Comparison of ENCODE assay signal across 21 cellular contexts in the genomic region with DNA sequence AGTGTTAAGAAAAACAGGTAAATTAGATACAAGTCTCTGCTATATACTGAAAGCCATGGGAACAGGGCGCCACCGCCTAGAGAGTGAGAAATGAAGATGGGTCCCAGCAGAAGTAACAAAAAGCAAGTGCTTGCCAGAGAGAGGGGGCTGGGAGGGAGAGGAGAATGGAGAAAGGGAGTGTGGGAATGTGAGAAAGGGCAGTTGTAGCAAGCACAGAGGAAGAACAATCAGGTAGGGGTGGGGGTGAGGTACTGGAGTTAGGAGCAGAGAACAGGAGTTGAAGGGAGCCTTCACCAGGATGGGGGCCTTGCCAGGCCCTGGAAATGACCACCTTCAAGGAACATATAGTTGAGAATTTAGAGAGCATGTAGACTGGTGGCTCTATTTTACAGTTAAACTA.
A peak's percentile ranks its signal among the peaks of the same experiment; 100 is the strongest.
DNase-seq lines count a peak whose midpoint lies in the region; ATAC-seq and TF ChIP-seq lines count a peak whose summit lies in the region.
"Had no signal": no experiment of that assay in that cellular context is flagged by ENCODE, and none has a peak within 500 bp of the region (broad histone marks: within the 10 kb centered on the region; RNA-seq: fewer than 3 reads in every experiment).

No MANE protein-coding gene starts in this region.

- DNase-seq in activated CD4-positive, alpha-beta T cell treated with anti-CD3 and anti-CD28 coated beads for 36 hours, result no peak
- no peak for DNase-seq in activated CD4-positive, alpha-beta T cell treated with anti-CD3 and anti-CD28 coated beads for 48 hours
- no peak for DNase-seq in CD4-positive, CD25-positive, alpha-beta regulatory T cell
- DNase-seq in WTC11 (ENCODE audit: low spot score), result no peak
- DNase-seq in iPS-NIHi11 (ENCODE audit: low spot score), result peak; percentile 31
- no peak for DNase-seq in activated effector memory CD4-positive, alpha-beta T cell treated with Interleukin-2 at 50 U/mL for 16 hours
- DNase-seq: activated CD4-positive, CD25-positive, alpha-beta regulatory T cell treated with anti-CD3 and anti-CD28 coated beads, Interleukin-2, amount 50 U/mL, for 72 hours; AML-193; brain microvascular endothelial cell; COR-L47; GM23248; NCI-H1105 treated with DMSO at 0.1 percent for 48 hours; NCI-H2081; NCI-H446; OCI-M1; posterior cingulate gyrus; stimulated activated CD8-positive, alpha-beta memory T cell treated with anti-CD3 and anti-CD28 coated beads, Interleukin-4, amount 100 ng/mL, for 48 hours; substantia nigra had no signal

- H3K4me3 Mint-ChIP-seq in activated CD4-positive, alpha-beta T cell treated with anti-CD3 and anti-CD28 coated beads for 36 hours, result no peak overlapping the region
- peak overlapping the region; percentile 6 to 81 (median 56) for H3K4me3 Mint-ChIP-seq in CD4-positive, CD25-positive, alpha-beta regulatory T cell
- H3K4me3 Mint-ChIP-seq in WTC11, result no peak overlapping the region

- no peak overlapping the region for H3K4me3 ChIP-seq in CD4-positive, CD25-positive, alpha-beta regulatory T cell (ENCODE audit: low read depth, low read length)
- H3K4me3 ChIP-seq: GM23248 had no signal

- no peaks in the 10 kb centered on the region for H3K27me3 ChIP-seq in CD4-positive, CD25-positive, alpha-beta regulatory T cell (ENCODE audit: control insufficient read depth, insufficient read depth, low read length)
- H3K27me3 ChIP-seq: brain microvascular endothelial cell had no signal

- CTCF ChIA-PET in activated CD4-positive, alpha-beta T cell treated with anti-CD3 and anti-CD28 coated beads for 36 hours (lab: Charles Lee), result no interaction called here
- CTCF ChIA-PET in WTC11 (lab: Charles Lee), result no interaction called here

- POLR2A ChIA-PET in activated CD4-positive, alpha-beta T cell treated with anti-CD3 and anti-CD28 coated beads for 36 hours (lab: Charles Lee), result no interaction called here
- POLR2A ChIA-PET in WTC11 (lab: Charles Lee), result no interaction called here

- peak overlapping the region; percentile 7 for H3K27ac Mint-ChIP-seq in activated CD4-positive, alpha-beta T cell treated with anti-CD3 and anti-CD28 coated beads for 36 hours
- H3K27ac Mint-ChIP-seq in CD4-positive, CD25-positive, alpha-beta regulatory T cell, result peak overlapping the region; percentile 56 to 95 (median 74)
- H3K27ac Mint-ChIP-seq in WTC11, result peak overlapping the region; percentile 26

- peaks cover 37% of the 10 kb centered on the region for H3K36me3 Mint-ChIP-seq in activated CD4-positive, alpha-beta T cell treated with anti-CD3 and anti-CD28 coated beads for 36 hours (ENCODE audit: low read depth)
- peaks cover 39% of the 10 kb centered on the region for H3K36me3 Mint-ChIP-seq in CD4-positive, CD25-positive, alpha-beta regulatory T cell
- peaks cover 26% of the 10 kb centered on the region for H3K36me3 Mint-ChIP-seq in WTC11

- H3K27ac ChIP-seq in CD4-positive, CD25-positive, alpha-beta regulatory T cell (ENCODE audit: insufficient read depth, low read length, poor library complexity, severe bottlenecking), result peak overlapping the region; percentile 66
- H3K27ac ChIP-seq: brain microvascular endothelial cell, GM23248 had no signal

- H3K36me3 ChIP-seq in CD4-positive, CD25-positive, alpha-beta regulatory T cell (ENCODE audit: control insufficient read depth, insufficient read depth, low read length), result peaks cover 7% of the 10 kb centered on the region
- H3K36me3 ChIP-seq: brain microvascular endothelial cell had no signal

- ATAC-seq in activated CD4-positive, alpha-beta T cell treated with anti-CD3 and anti-CD28 coated beads for 36 hours, result no peak
- no peak for ATAC-seq in CD4-positive, CD25-positive, alpha-beta regulatory T cell (ENCODE audit: low read depth in 2 of 2)
- ATAC-seq in WTC11 (peak; percentile 58; the same call in 1 of the 2 replicates), HG03025 (IDR thresholded peaks at IDR 0.05; ENCODE audit: low FRiP score, unreplicated experiment) (no peak), HG02642 (IDR thresholded peaks at IDR 0.05; ENCODE audit: poor library complexity, unreplicated experiment) (no peak)
- ATAC-seq: left lobe of liver had no signal

- H3K4me1 ChIP-seq in CD4-positive, CD25-positive, alpha-beta regulatory T cell (ENCODE audit: control insufficient read depth, insufficient read depth, low read length, poor library complexity, severe bottlenecking), result peaks cover 42% of the 10 kb centered on the region

- peaks cover 60% of the 10 kb centered on the region for H3K4me1 Mint-ChIP-seq in activated CD4-positive, alpha-beta T cell treated with anti-CD3 and anti-CD28 coated beads for 36 hours
- H3K4me1 Mint-ChIP-seq in CD4-positive, CD25-positive, alpha-beta regulatory T cell, result peaks cover 46 to 87% (median 57%) of the 10 kb centered on the region in 4 donors
- peaks cover 20% of the 10 kb centered on the region for H3K4me1 Mint-ChIP-seq in WTC11

- H3K27me3 Mint-ChIP-seq in activated CD4-positive, alpha-beta T cell treated with anti-CD3 and anti-CD28 coated beads for 36 hours, result no peaks in the 10 kb centered on the region
- H3K27me3 Mint-ChIP-seq in CD4-positive, CD25-positive, alpha-beta regulatory T cell, result no peaks in the 10 kb centered on the region
- H3K27me3 Mint-ChIP-seq in WTC11 (ENCODE audit: low read depth), result no peaks in the 10 kb centered on the region

- no peaks in the 10 kb centered on the region for H3K9me3 ChIP-seq in CD4-positive, CD25-positive, alpha-beta regulatory T cell (ENCODE audit: control insufficient read depth in 2 of 2, low read length in 2 of 2)

- no peak for TF ChIP-seq CTCF in WTC11 (IDR thresholded peaks at IDR 0.05)

- intact Hi-C loops in activated CD4-positive, alpha-beta T cell treated with anti-CD3 and anti-CD28 coated beads for 36 hours (cut with DNase I, micrococcal nuclease), result loop anchor here in 1 of 2 experiments (2.0 kb wide), 1 partner anchor 21 kb away; no protein-coding TSS in a partner anchor

- H3K9me3 Mint-ChIP-seq in activated CD4-positive, alpha-beta T cell treated with anti-CD3 and anti-CD28 coated beads for 36 hours (ENCODE audit: low read depth), result no peaks in the 10 kb centered on the region
- H3K9me3 Mint-ChIP-seq in CD4-positive, CD25-positive, alpha-beta regulatory T cell, result no peaks in the 10 kb centered on the region
- H3K9me3 Mint-ChIP-seq in WTC11, result no peaks in the 10 kb centered on the region; the same call in 1 of the 2 replicates

TF ChIP-seq in WTC11, 78 proteins besides CTCF, POLR2A, EP300 and RAD21 (continues in another document):
- TF ChIP-seq, protein P1, sequence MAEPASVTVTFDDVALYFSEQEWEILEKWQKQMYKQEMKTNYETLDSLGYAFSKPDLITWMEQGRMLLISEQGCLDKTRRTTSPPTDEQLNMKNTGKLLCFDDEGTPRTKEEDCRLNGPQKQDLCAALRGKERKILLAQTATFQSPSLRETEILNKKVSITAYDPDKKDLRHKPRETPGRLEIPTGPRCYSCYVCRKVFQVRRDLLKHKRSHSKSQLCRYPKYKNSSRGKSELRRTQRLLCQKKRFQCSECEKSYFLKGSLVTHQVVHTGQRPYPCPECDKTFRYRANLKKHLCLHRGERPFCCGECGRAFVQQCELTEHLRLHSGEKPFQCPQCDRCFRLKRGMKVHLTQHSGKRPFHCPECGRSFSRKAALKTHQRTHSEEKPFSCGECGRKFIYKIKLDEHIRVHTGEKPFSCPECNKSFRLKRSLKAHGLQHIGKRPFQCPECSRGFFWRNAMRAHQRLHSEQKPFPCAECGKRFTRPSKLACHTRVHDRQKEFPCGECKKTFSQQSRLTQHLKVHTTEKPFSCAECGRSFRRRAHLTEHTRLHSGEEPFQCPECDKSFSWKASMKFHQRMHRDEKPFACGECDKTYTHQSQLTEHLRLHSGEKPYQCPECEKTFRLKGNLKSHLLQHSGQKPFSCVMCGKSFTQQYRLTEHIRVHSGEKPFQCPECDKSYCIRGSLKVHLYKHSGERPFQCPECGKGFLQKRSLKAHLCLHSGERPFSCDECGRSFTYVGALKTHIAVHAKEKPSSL (CRISPR knock-in tag; conservative IDR thresholded peaks at IDR 0.05), result no peak
- TF ChIP-seq, protein P2, sequence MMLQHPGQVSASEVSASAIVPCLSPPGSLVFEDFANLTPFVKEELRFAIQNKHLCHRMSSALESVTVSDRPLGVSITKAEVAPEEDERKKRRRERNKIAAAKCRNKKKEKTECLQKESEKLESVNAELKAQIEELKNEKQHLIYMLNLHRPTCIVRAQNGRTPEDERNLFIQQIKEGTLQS (CRISPR knock-in tag; conservative IDR thresholded peaks at IDR 0.05), result no peak
- TF ChIP-seq, protein P3, sequence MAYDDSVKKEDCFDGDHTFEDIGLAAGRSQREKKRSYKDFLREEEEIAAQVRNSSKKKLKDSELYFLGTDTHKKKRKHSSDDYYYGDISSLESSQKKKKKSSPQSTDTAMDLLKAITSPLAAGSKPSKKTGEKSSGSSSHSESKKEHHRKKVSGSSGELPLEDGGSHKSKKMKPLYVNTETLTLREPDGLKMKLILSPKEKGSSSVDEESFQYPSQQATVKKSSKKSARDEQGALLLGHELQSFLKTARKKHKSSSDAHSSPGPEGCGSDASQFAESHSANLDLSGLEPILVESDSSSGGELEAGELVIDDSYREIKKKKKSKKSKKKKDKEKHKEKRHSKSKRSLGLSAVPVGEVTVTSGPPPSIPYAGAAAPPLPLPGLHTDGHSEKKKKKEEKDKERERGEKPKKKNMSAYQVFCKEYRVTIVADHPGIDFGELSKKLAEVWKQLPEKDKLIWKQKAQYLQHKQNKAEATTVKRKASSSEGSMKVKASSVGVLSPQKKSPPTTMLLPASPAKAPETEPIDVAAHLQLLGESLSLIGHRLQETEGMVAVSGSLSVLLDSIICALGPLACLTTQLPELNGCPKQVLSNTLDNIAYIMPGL (CRISPR knock-in tag; IDR thresholded peaks at IDR 0.05), result no peak
- TF ChIP-seq NFATC4 (CRISPR knock-in tag; IDR thresholded peaks at IDR 0.05) (no peak), GRHL2 (CRISPR knock-in tag; IDR thresholded peaks at IDR 0.05; ENCODE audit: insufficient replicate concordance, severe bottlenecking) (no peak), NFYB (CRISPR knock-in tag; conservative IDR thresholded peaks at IDR 0.05; ENCODE audit: low read depth) (no peak)

Comparison
In these comparisons a context has a peak if more than half of its experiments do, and no peak if none do; other contexts are left out.
1. H3K27ac Mint-ChIP-seq: peak in every context shown above with its lines; median percentile 74 in CD4-positive, CD25-positive, alpha-beta regulatory T cell; 26 in WTC11; 7 in activated CD4-positive, alpha-beta T cell treated with anti-CD3 and anti-CD28 coated beads for 36 hours.
2. H3K4me3 Mint-ChIP-seq: peak in CD4-positive, CD25-positive, alpha-beta regulatory T cell (4 of 4); none in activated CD4-positive, alpha-beta T cell treated with anti-CD3 and anti-CD28 coated beads for 36 hours (single experiment) and WTC11 (single experiment).